ENCODE assay signal across 24 cellular contexts in genomic region chr20:61661583-61661982, GRCh38.
DNase-seq lines count a peak whose midpoint lies in the region; ATAC-seq, FAIRE-seq and TF ChIP-seq lines count a peak whose summit lies in the region.
"Had no signal": no experiment of that assay in that cellular context is flagged by ENCODE, and none has a peak within 500 bp of the region (broad histone marks: within the 10 kb centered on the region; RNA-seq: fewer than 3 reads in every experiment).

No MANE protein-coding gene starts in this region.

- H3K27me3 ChIP-seq in HepG2 (ENCODE audit: control insufficient read depth in 1 of 2, insufficient read depth in 2 of 2, low read length in 2 of 2) (peaks cover 22 to 91% of the 10 kb centered on the region in 2 experiments), right lobe of liver (no peaks in the 10 kb centered on the region), osteoblast (ENCODE audit: insufficient read depth, low read length) (no peaks in the 10 kb centered on the region)
- no peaks in the 10 kb centered on the region for H3K27me3 ChIP-seq in BLaER1 treated with 17β-estradiol and CSF1 and Interleukin-3, amounts not matched to agents 10 nM and 100 nM
- H3K27me3 ChIP-seq in CD8-positive, alpha-beta memory T cell (ENCODE audit: insufficient read depth, low read length, poor library complexity, severe bottlenecking): no peaks in the 10 kb centered on the region
- H3K27me3 ChIP-seq: BE2C had no signal

- no peak overlapping the region for H3K4me2 ChIP-seq in HepG2 (ENCODE audit: low read depth, low read length)
- H3K4me2 ChIP-seq in BLaER1 treated with 17β-estradiol and CSF1 and Interleukin-3, amounts not matched to agents 10 nM and 100 nM: peak overlapping the region in 6 of 11 experiments; percentile 80 to 94 (median 92); a peak in 11 of 22 replicates
- no peak overlapping the region for H3K4me2 ChIP-seq in osteoblast (ENCODE audit: insufficient read depth, low read length)

- FAIRE-seq in HepG2 (lab: Jason Lieb, UNC) (no peak), HTR-8/SVneo (lab: Jason Lieb, UNC) (no peak)
- FAIRE-seq: A204.1, D721Med, G401.6, GM12891, GM19239 had no signal

- H3K4me1 Mint-ChIP-seq in CD8-positive, alpha-beta memory T cell: no peaks in the 10 kb centered on the region
- H3K4me1 Mint-ChIP-seq: CD14-positive monocyte; CD4-positive, alpha-beta memory T cell; CD4-positive, CD25-positive, alpha-beta regulatory T cell had no signal

- H2AFZ ChIP-seq in HepG2 (ENCODE audit: low read length) (no peak overlapping the region), osteoblast (ENCODE audit: low read length) (no peak overlapping the region)

- no peaks in the 10 kb centered on the region for H3K36me3 ChIP-seq in HepG2 (replicated peaks in 1 of 2; ENCODE audit: control insufficient read depth in 1 of 2, insufficient read depth in 2 of 2, low read length in 2 of 2)
- no peaks in the 10 kb centered on the region for H3K36me3 ChIP-seq in right lobe of liver
- H3K36me3 ChIP-seq in BLaER1 treated with 17β-estradiol and CSF1 and Interleukin-3, amounts not matched to agents 10 nM and 100 nM: no peaks in the 10 kb centered on the region
- H3K36me3 ChIP-seq in osteoblast (ENCODE audit: insufficient read depth, low read length): no peaks in the 10 kb centered on the region
- no peaks in the 10 kb centered on the region for H3K36me3 ChIP-seq in CD8-positive, alpha-beta memory T cell (ENCODE audit: insufficient read depth, low read length)
- H3K36me3 ChIP-seq: BE2C had no signal

- intact Hi-C loops in Right ventricle myocardium inferior (cut with DNase I) (no loop called here), left cardiac atrium (cut with DNase I) (no loop called here), HepG2 (cut with micrococcal nuclease; ENCODE audit: unreplicated experiment) (no loop called here), right lobe of liver (cut with DNase I) (no loop called here)

- no peak overlapping the region for H3K4me3 Mint-ChIP-seq in CD8-positive, alpha-beta memory T cell
- H3K4me3 Mint-ChIP-seq: CD14-positive monocyte; CD4-positive, alpha-beta memory T cell; CD4-positive, CD25-positive, alpha-beta regulatory T cell had no signal

- H3K27me3 Mint-ChIP-seq in CD8-positive, alpha-beta memory T cell: peaks cover 0 to 6% of the 10 kb centered on the region in 2 donors
- H3K27me3 Mint-ChIP-seq: CD4-positive, alpha-beta memory T cell; CD4-positive, CD25-positive, alpha-beta regulatory T cell had no signal

- peak; percentile 63 for DNase-seq in Right ventricle myocardium inferior (ENCODE audit: missing footprints)
- no peak for DNase-seq in left cardiac atrium
- no peak for DNase-seq in HepG2 (ENCODE audit: low spot score)
- DNase-seq in right lobe of liver: no peak
- DNase-seq in osteoblast (ENCODE audit: insufficient read length, low spot score, missing footprints): peak; percentile 78
- DNase-seq in CD8-positive, alpha-beta memory T cell: no peak
- no peak for DNase-seq in HTR-8/SVneo (ENCODE audit: insufficient read length, low spot score)
- DNase-seq: 8988T; ACHN; BE2C; C1 segment of cervical spinal cord; Caco-2; Calu3; CD4-positive, alpha-beta memory T cell; CD4-positive, CD25-positive, alpha-beta regulatory T cell; DMS79 treated with DMSO at 0.1 percent for 48 hours; GF-D8 had no signal

- H3K9me3 ChIP-seq in HepG2 (ENCODE audit: low read length) (no peaks in the 10 kb centered on the region), right lobe of liver (no peaks in the 10 kb centered on the region), osteoblast (ENCODE audit: low read depth, low read length) (no peaks in the 10 kb centered on the region)
- H3K9me3 ChIP-seq in BLaER1 treated with 17β-estradiol and CSF1 and Interleukin-3, amounts not matched to agents 10 nM and 100 nM (replicated peaks in 1 of 11): no peaks in the 10 kb centered on the region
- no peaks in the 10 kb centered on the region for H3K9me3 ChIP-seq in CD8-positive, alpha-beta memory T cell (ENCODE audit: low read length)
- H3K9me3 ChIP-seq: BE2C, Caco-2 had no signal

- no peak for TF ChIP-seq RAD21 in HepG2 (CRISPR knock-in tag; IDR thresholded peaks at IDR 0.05)

- CTCF ChIA-PET in HepG2 (lab: Yijun Ruan, JAX; ENCODE audit: low intra/inter-chr PET ratio, low total read pairs): no interaction called here
- CTCF ChIA-PET in CD8-positive, alpha-beta memory T cell (lab: Charles Lee): no interaction called here

- H3K27ac ChIP-seq in HepG2 (ENCODE audit: extremely low read length, insufficient read depth, low read length) (no peak overlapping the region), right lobe of liver (no peak overlapping the region), osteoblast (ENCODE audit: low read depth, low read length) (no peak overlapping the region)
- no peak overlapping the region for H3K27ac ChIP-seq in BLaER1 treated with 17β-estradiol and CSF1 and Interleukin-3, amounts not matched to agents 10 nM and 100 nM
- no peak overlapping the region for H3K27ac ChIP-seq in CD8-positive, alpha-beta memory T cell (ENCODE audit: low read depth, low read length)

- TF ChIP-seq EP300 in HepG2 (IDR thresholded peaks at IDR 0.05; ENCODE audit: low read depth in 2 of 2, low read length in 2 of 2) (no peak), HepG2 (CRISPR knock-in tag; IDR thresholded peaks at IDR 0.05; ENCODE audit: borderline replicate concordance) (no peak)

- H3K79me2 ChIP-seq in HepG2 (ENCODE audit: insufficient read depth, low read length) (no peaks in the 10 kb centered on the region), osteoblast (ENCODE audit: insufficient read depth, low read length) (no peaks in the 10 kb centered on the region)

- H3K9me3 Mint-ChIP-seq in CD8-positive, alpha-beta memory T cell: peaks cover 0 to 2% (median 0%) of the 10 kb centered on the region in 5 donors
- H3K9me3 Mint-ChIP-seq: CD4-positive, alpha-beta memory T cell had no signal

- no peak overlapping the region for H3K27ac Mint-ChIP-seq in CD8-positive, alpha-beta memory T cell
- H3K27ac Mint-ChIP-seq: CD14-positive monocyte; CD4-positive, alpha-beta memory T cell; CD4-positive, CD25-positive, alpha-beta regulatory T cell had no signal

- H3K9ac ChIP-seq in HepG2 (ENCODE audit: insufficient read depth, low read depth, low read length): no peak overlapping the region
- no peak overlapping the region for H3K9ac ChIP-seq in BLaER1 treated with 17β-estradiol and CSF1 and Interleukin-3, amounts not matched to agents 10 nM and 100 nM

- TF ChIP-seq CTCF in HepG2 (CRISPR knock-in tag; IDR thresholded peaks at IDR 0.05) (no peak), right lobe of liver (IDR thresholded peaks at IDR 0.05) (no peak), osteoblast (IDR thresholded peaks at IDR 0.05; ENCODE audit: extremely low read depth, low read depth, low read length) (no peak)

- no peak overlapping the region for H3K4me3 ChIP-seq in HepG2 (replicated peaks in 1 of 3; ENCODE audit: insufficient read depth in 1 of 3, low read depth in 2 of 3, low read length in 3 of 3)
- no peak overlapping the region for H3K4me3 ChIP-seq in right lobe of liver
- no peak overlapping the region for H3K4me3 ChIP-seq in BLaER1 treated with 17β-estradiol and CSF1 and Interleukin-3, amounts not matched to agents 10 nM and 100 nM
- H3K4me3 ChIP-seq in osteoblast (ENCODE audit: insufficient read depth, low read length): no peak overlapping the region
- H3K4me3 ChIP-seq in CD8-positive, alpha-beta memory T cell (ENCODE audit: low read length): no peak overlapping the region

- H4K20me1 ChIP-seq in HepG2 (ENCODE audit: insufficient read depth, low read length) (no peaks in the 10 kb centered on the region; the same call in 1 of the 2 replicates), osteoblast (ENCODE audit: insufficient read depth, low read length) (no peaks in the 10 kb centered on the region)
- H4K20me1 ChIP-seq in BLaER1 treated with 17β-estradiol and CSF1 and Interleukin-3, amounts not matched to agents 10 nM and 100 nM: no peaks in the 10 kb centered on the region; a peak in 2 of 22 replicates

- WGBS in HepG2 (ENCODE audit: low lambda C conversion rate): 48% methylated on average over 13 of the region's 13 CpGs
- WGBS in right lobe of liver (ENCODE audit: insufficient coverage, low coverage, low lambda C conversion rate, missing lambda C conversion rate): 37% methylated on average over 7 of the region's 13 CpGs

- in situ Hi-C loops in HepG2 (cut with HindIII; ENCODE audit: extremely low pct_ligation_motif_present, low pct_unique_long_range_greater_than_20kb): no loop called here

- POLR2A ChIA-PET in HepG2 (lab: Yijun Ruan, JAX): no interaction called here
- POLR2A ChIA-PET in CD8-positive, alpha-beta memory T cell (lab: Charles Lee): no interaction called here

- no peaks in the 10 kb centered on the region for H3K36me3 Mint-ChIP-seq in CD8-positive, alpha-beta memory T cell
- H3K36me3 Mint-ChIP-seq: CD14-positive monocyte; CD4-positive, alpha-beta memory T cell; CD4-positive, CD25-positive, alpha-beta regulatory T cell had no signal

- no peaks in the 10 kb centered on the region for H3K4me1 ChIP-seq in HepG2 (ENCODE audit: insufficient read depth, low read length)
- H3K4me1 ChIP-seq in right lobe of liver: no peaks in the 10 kb centered on the region
- peaks cover 14 to 91% (median 73%) of the 10 kb centered on the region in 10 experiments for H3K4me1 ChIP-seq in BLaER1 treated with 17β-estradiol and CSF1 and Interleukin-3, amounts not matched to agents 10 nM and 100 nM
- H3K4me1 ChIP-seq in osteoblast (ENCODE audit: insufficient read depth, low read length): no peaks in the 10 kb centered on the region
- no peaks in the 10 kb centered on the region for H3K4me1 ChIP-seq in CD8-positive, alpha-beta memory T cell (ENCODE audit: insufficient read depth, low read length)
- H3K4me1 ChIP-seq: BE2C, Caco-2 had no signal

- no peak for TF ChIP-seq POLR2A in HepG2 (IDR thresholded peaks at IDR 0.05; ENCODE audit: insufficient read depth in 1 of 2, low read depth in 2 of 2, low read length in 2 of 2)
- no peak for TF ChIP-seq POLR2A in right lobe of liver (IDR thresholded peaks at IDR 0.05)

- ATAC-seq in Right ventricle myocardium inferior (no peak), left cardiac atrium (no peak), HepG2 (no peak), right lobe of liver (no peak)

- no TSS peak for BruUV-seq in HepG2 (replicated peaks; lab: Mats Ljungman, UMichigan)

TF ChIP-seq in HepG2, 621 proteins besides CTCF, POLR2A, EP300 and RAD21:
- no peak for TF ChIP-seq SMAD3 (CRISPR knock-in tag; IDR thresholded peaks at IDR 0.05)
- TF ChIP-seq CREB1 (IDR thresholded peaks at IDR 0.05): peak; percentile 75
- no peak for TF ChIP-seq CREB1 (CRISPR knock-in tag; IDR thresholded peaks at IDR 0.05)

Comparison
In these comparisons a context has a peak if more than half of its experiments do, and no peak if none do; other contexts are left out.
1. DNase-seq: peak in Right ventricle myocardium inferior (single experiment) and osteoblast (single experiment); none in left cardiac atrium (single experiment), HepG2 (single experiment), right lobe of liver (0 of 3), CD8-positive, alpha-beta memory T cell (0 of 5) and HTR-8/SVneo (single experiment).
2. H3K4me2 ChIP-seq: peak in BLaER1 treated with 17β-estradiol and CSF1 and Interleukin-3, amounts not matched to agents 10 nM and 100 nM (6 of 11); none in HepG2 (single experiment) and osteoblast (single experiment).